3 cellular contexts compared by ENCODE assay signal in genomic region chr15:56805466-56806146, GRCh38.
TF ChIP-seq lines count a peak whose summit lies in the region.

No MANE protein-coding gene starts in this region.

TF ChIP-seq in IMR-90, 13 proteins besides CTCF, POLR2A, EP300 and RAD21:
- TF ChIP-seq BHLHE40 (IDR thresholded peaks at IDR 0.05; ENCODE audit: low read depth, low read length): peak; percentile 57
- peak; percentile 92 for TF ChIP-seq FOS (IDR thresholded peaks at IDR 0.05; ENCODE audit: low read depth, low read length)
- 0 out of 2 replicates have a peak, but pooled peaks have one; percentile 10 for TF ChIP-seq NFE2L2 (IDR thresholded peaks at IDR 0.05; ENCODE audit: low read depth, low read length)
- TF ChIP-seq ELK1 (IDR thresholded peaks at IDR 0.05; ENCODE audit: borderline replicate concordance, low read depth, low read length): no peak
- TF ChIP-seq MAFK (IDR thresholded peaks at IDR 0.05; ENCODE audit: low read depth, low read length): no peak
- peak; percentile 77 for TF ChIP-seq CEBPB (IDR thresholded peaks at IDR 0.05; ENCODE audit: low read depth, low read length)

TF ChIP-seq in GM12878, 131 proteins besides CTCF, POLR2A, EP300 and RAD21:
- TF ChIP-seq JUNB (IDR thresholded peaks at IDR 0.05): peak; percentile 71
- no peak for TF ChIP-seq MEF2A (IDR thresholded peaks at IDR 0.05; ENCODE audit: insufficient read depth, low read depth, low read length)
- no peak for TF ChIP-seq ZBTB33 (IDR thresholded peaks at IDR 0.05)

TF ChIP-seq in HepG2, 621 proteins besides CTCF, POLR2A, EP300 and RAD21:
- no peak for TF ChIP-seq CENPX (CRISPR knock-in tag; IDR thresholded peaks at IDR 0.05)
- TF ChIP-seq FOSL2 (CRISPR knock-in tag; IDR thresholded peaks at IDR 0.05): peak; percentile 66
